1 cellular context compared by ENCODE assay signal in the genomic region with DNA sequence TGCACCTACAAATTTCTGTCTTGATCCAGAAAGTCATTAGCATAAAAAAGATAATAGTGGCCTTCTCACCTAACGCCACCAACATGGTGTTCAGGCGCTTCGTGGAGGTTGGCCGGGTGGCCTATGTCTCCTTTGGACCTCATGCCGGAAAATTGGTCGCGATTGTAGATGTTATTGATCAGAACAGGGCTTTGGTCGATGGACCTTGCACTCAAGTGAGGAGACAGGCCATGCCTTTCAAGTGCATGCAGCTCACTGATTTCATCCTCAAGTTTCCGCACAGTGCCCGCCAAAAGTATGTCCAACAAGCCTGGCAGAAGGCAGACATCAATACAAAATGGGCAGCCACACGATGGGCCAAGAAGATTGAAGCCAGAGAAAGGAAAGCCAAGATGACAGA.
TF ChIP-seq lines count a peak whose summit lies in the region.

No MANE protein-coding gene starts in this region.

TF ChIP-seq in HepG2, 621 proteins besides CTCF, POLR2A, EP300 and RAD21:
- TF ChIP-seq ZBTB33 (CRISPR knock-in tag; IDR thresholded peaks at IDR 0.05) (peak; percentile 61; the same call in 1 of the 2 replicates), POGZ (CRISPR knock-in tag; IDR thresholded peaks at IDR 0.05) (peak; percentile 43; the same call in 1 of the 2 replicates), ZMYM4 (CRISPR knock-in tag; IDR thresholded peaks at IDR 0.05) (peak; percentile 67), SALL1 (CRISPR knock-in tag; IDR thresholded peaks at IDR 0.05) (peak; percentile 26; the same call in 1 of the 2 replicates), HNF4A (CRISPR knock-in tag; IDR thresholded peaks at IDR 0.05) (peak; percentile 64), ZBTB38 (CRISPR knock-in tag; IDR thresholded peaks at IDR 0.05) (peak; percentile 73; the same call in 1 of the 2 replicates), ZBTB4 (CRISPR knock-in tag; IDR thresholded peaks at IDR 0.05; ENCODE audit: borderline replicate concordance) (peak; percentile 67; the same call in 1 of the 2 replicates)
- TF ChIP-seq, protein P1, sequence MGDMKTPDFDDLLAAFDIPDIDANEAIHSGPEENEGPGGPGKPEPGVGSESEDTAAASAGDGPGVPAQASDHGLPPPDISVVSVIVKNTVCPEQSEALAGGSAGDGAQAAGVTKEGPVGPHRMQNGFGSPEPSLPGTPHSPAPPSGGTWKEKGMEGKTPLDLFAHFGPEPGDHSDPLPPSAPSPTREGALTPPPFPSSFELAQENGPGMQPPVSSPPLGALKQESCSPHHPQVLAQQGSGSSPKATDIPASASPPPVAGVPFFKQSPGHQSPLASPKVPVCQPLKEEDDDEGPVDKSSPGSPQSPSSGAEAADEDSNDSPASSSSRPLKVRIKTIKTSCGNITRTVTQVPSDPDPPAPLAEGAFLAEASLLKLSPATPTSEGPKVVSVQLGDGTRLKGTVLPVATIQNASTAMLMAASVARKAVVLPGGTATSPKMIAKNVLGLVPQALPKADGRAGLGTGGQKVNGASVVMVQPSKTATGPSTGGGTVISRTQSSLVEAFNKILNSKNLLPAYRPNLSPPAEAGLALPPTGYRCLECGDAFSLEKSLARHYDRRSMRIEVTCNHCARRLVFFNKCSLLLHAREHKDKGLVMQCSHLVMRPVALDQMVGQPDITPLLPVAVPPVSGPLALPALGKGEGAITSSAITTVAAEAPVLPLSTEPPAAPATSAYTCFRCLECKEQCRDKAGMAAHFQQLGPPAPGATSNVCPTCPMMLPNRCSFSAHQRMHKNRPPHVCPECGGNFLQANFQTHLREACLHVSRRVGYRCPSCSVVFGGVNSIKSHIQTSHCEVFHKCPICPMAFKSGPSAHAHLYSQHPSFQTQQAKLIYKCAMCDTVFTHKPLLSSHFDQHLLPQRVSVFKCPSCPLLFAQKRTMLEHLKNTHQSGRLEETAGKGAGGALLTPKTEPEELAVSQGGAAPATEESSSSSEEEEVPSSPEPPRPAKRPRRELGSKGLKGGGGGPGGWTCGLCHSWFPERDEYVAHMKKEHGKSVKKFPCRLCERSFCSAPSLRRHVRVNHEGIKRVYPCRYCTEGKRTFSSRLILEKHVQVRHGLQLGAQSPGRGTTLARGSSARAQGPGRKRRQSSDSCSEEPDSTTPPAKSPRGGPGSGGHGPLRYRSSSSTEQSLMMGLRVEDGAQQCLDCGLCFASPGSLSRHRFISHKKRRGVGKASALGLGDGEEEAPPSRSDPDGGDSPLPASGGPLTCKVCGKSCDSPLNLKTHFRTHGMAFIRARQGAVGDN (CRISPR knock-in tag; IDR thresholded peaks at IDR 0.05) = peak; percentile 17; the same call in 1 of the 2 replicates
- TF ChIP-seq, protein P2, sequence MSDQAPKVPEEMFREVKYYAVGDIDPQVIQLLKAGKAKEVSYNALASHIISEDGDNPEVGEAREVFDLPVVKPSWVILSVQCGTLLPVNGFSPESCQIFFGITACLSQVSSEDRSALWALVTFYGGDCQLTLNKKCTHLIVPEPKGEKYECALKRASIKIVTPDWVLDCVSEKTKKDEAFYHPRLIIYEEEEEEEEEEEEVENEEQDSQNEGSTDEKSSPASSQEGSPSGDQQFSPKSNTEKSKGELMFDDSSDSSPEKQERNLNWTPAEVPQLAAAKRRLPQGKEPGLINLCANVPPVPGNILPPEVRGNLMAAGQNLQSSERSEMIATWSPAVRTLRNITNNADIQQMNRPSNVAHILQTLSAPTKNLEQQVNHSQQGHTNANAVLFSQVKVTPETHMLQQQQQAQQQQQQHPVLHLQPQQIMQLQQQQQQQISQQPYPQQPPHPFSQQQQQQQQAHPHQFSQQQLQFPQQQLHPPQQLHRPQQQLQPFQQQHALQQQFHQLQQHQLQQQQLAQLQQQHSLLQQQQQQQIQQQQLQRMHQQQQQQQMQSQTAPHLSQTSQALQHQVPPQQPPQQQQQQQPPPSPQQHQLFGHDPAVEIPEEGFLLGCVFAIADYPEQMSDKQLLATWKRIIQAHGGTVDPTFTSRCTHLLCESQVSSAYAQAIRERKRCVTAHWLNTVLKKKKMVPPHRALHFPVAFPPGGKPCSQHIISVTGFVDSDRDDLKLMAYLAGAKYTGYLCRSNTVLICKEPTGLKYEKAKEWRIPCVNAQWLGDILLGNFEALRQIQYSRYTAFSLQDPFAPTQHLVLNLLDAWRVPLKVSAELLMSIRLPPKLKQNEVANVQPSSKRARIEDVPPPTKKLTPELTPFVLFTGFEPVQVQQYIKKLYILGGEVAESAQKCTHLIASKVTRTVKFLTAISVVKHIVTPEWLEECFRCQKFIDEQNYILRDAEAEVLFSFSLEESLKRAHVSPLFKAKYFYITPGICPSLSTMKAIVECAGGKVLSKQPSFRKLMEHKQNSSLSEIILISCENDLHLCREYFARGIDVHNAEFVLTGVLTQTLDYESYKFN (CRISPR knock-in tag; conservative IDR thresholded peaks at IDR 0.05) = 0 out of 2 replicates have a peak, but pooled peaks have one; percentile 19
